10 cellular contexts compared by ENCODE assay signal in genomic region chr1:109786531-109787021, GRCh38. TPM values are rescaled to one million over a fixed set of nuclear protein-coding genes. Genes with fewer than 3 reads are reported as not detected.
DNase-seq lines count a peak whose midpoint lies in the region; ATAC-seq and TF ChIP-seq lines count a peak whose summit lies in the region.
"Had no signal": no experiment of that assay in that cellular context is flagged by ENCODE, and none has a peak within 500 bp of the region (broad histone marks: within the 10 kb centered on the region; RNA-seq: fewer than 3 reads in every experiment).

No MANE protein-coding gene starts in this region.

- no peak overlapping the region for H3K4me3 Mint-ChIP-seq in activated naive CD4-positive, alpha-beta T cell treated with anti-CD3 and anti-CD28 coated beads, Interleukin-2, amount 10 ng/mL, durations not matched to agents 7 days and 5 days
- H3K4me3 Mint-ChIP-seq: brain had no signal

- no peaks in the 10 kb centered on the region for H4K20me1 ChIP-seq in hepatocyte (ENCODE audit: insufficient read depth, poor library complexity, severe bottlenecking)

- H3K9me3 ChIP-seq in hepatocyte (ENCODE audit: low read depth) (no peaks in the 10 kb centered on the region), suprapubic skin (no peaks in the 10 kb centered on the region)

- TF ChIP-seq EP300 in suprapubic skin (IDR thresholded peaks at IDR 0.05): no peak

- H3K36me3 Mint-ChIP-seq in activated naive CD4-positive, alpha-beta T cell treated with anti-CD3 and anti-CD28 coated beads, Interleukin-2, amount 10 ng/mL, durations not matched to agents 7 days and 5 days: no peaks in the 10 kb centered on the region
- H3K36me3 Mint-ChIP-seq: brain had no signal

- TF ChIP-seq CTCF in RWPE1 (conservative IDR thresholded peaks at IDR 0.05; ENCODE audit: low read depth) (no peak), hepatocyte (IDR thresholded peaks at IDR 0.05; ENCODE audit: poor library complexity) (no peak), suprapubic skin (IDR thresholded peaks at IDR 0.05) (no peak)

- H3K79me2 ChIP-seq in hepatocyte: no peaks in the 10 kb centered on the region

- no peak overlapping the region for H3K4me2 ChIP-seq in hepatocyte

- POLR2A ChIA-PET in RWPE1 (lab: Yijun Ruan, JAX; ENCODE audit: low non-redundant PET): no interaction called here

- no peak overlapping the region for H3K27ac ChIP-seq in RWPE1
- H3K27ac ChIP-seq in hepatocyte: peak overlapping the region; percentile 43
- H3K27ac ChIP-seq in suprapubic skin: no peak overlapping the region

- H3K4me3 ChIP-seq in hepatocyte (no peak overlapping the region), suprapubic skin (no peak overlapping the region)

- H3K27me3 Mint-ChIP-seq in activated naive CD4-positive, alpha-beta T cell treated with anti-CD3 and anti-CD28 coated beads, Interleukin-2, amount 10 ng/mL, durations not matched to agents 7 days and 5 days: peaks cover 8% of the 10 kb centered on the region

- H3K4me1 ChIP-seq in hepatocyte (ENCODE audit: insufficient read depth): peaks cover 35% of the 10 kb centered on the region
- H3K4me1 ChIP-seq in suprapubic skin: peaks cover 27% of the 10 kb centered on the region

- no peak overlapping the region for H3K27ac Mint-ChIP-seq in activated naive CD4-positive, alpha-beta T cell treated with anti-CD3 and anti-CD28 coated beads, Interleukin-2, amount 10 ng/mL, durations not matched to agents 7 days and 5 days

- H3K36me3 ChIP-seq in hepatocyte (replicated peaks; ENCODE audit: insufficient read depth, low read depth) (no peaks in the 10 kb centered on the region), suprapubic skin (no peaks in the 10 kb centered on the region)

- CTCF ChIA-PET in activated naive CD4-positive, alpha-beta T cell treated with anti-CD3 and anti-CD28 coated beads, Interleukin-2, amount 10 ng/mL, durations not matched to agents 7 days and 5 days (lab: Charles Lee): interaction anchor here (1.1 to 5.3 kb wide), 6 partner anchors 9 to 198 kb away, joined by 4 to 42 read pairs (median 7); partner anchors contain the start of gene AHCYL1
- CTCF ChIA-PET in RWPE1 (lab: Yijun Ruan, JAX): interaction anchor here (1.5 kb wide), 1 partner anchor 198 kb away, joined by 3 read pairs; the partner anchor contains the start of gene AHCYL1

- H3K27me3 ChIP-seq in hepatocyte (no peaks in the 10 kb centered on the region), suprapubic skin (no peaks in the 10 kb centered on the region)

- no peaks in the 10 kb centered on the region for H3K9me2 ChIP-seq in hepatocyte (replicated peaks; ENCODE audit: insufficient read depth)

- ATAC-seq in GM19351 (IDR thresholded peaks at IDR 0.05; ENCODE audit: unreplicated experiment) (no peak), GM21723 (IDR thresholded peaks at IDR 0.05; ENCODE audit: unreplicated experiment) (no peak), GM18861 (IDR thresholded peaks at IDR 0.05; ENCODE audit: unreplicated experiment) (no peak)

- WGBS in hepatocyte (ENCODE audit: low lambda C conversion rate, missing lambda C conversion rate): 64% methylated on average over 6 of the region's 6 CpGs
- 49% methylated on average over 4 of the region's 6 CpGs for WGBS in suprapubic skin

- DNase-seq in activated naive CD4-positive, alpha-beta T cell treated with anti-CD3 and anti-CD28 coated beads, Interleukin-2, amount 50 U/mL, for 16 hours: peak; percentile 3
- DNase-seq in activated naive CD4-positive, alpha-beta T cell treated with anti-CD3 and anti-CD28 coated beads, Interleukin-2, amount 10 ng/mL, durations not matched to agents 7 days and 5 days: no peak
- DNase-seq in RWPE1 (ENCODE audit: low spot score): peak; percentile 55
- peak; percentile 57 for DNase-seq in hepatocyte (ENCODE audit: low spot score)
- peak; percentile 53 to 55 for DNase-seq in suprapubic skin (ENCODE audit: low spot score in 2 of 2)
- DNase-seq: NK-92 treated with Interleukin-12 subunit alpha and Interleukin-12 subunit beta, amount 100 ng/mL, for 24 hours had no signal

- TF ChIP-seq POLR2A in suprapubic skin (IDR thresholded peaks at IDR 0.05): no peak

- H3K4me1 Mint-ChIP-seq in activated naive CD4-positive, alpha-beta T cell treated with anti-CD3 and anti-CD28 coated beads, Interleukin-2, amount 10 ng/mL, durations not matched to agents 7 days and 5 days: peaks cover 47% of the 10 kb centered on the region

- no peak overlapping the region for H2AFZ ChIP-seq in hepatocyte

- no peaks in the 10 kb centered on the region for H3K9me3 Mint-ChIP-seq in activated naive CD4-positive, alpha-beta T cell treated with anti-CD3 and anti-CD28 coated beads, Interleukin-2, amount 10 ng/mL, durations not matched to agents 7 days and 5 days

RNA-seq across cellular contexts. Expression of gene EPS8L3, which starts 22.9 kb away (rescaled TPM):
- total RNA-seq in hepatocyte: 40.2 and 48.1 TPM in 2 replicates
- polyA plus RNA-seq in hepatocyte: 97.3 and 105 TPM in 2 replicates
- total RNA-seq in suprapubic skin: not detected

RNA-seq across cellular contexts. Expression of gene GSTM3, which starts 45.7 kb away (rescaled TPM):
- total RNA-seq in hepatocyte (297 and 337 TPM in 2 replicates), suprapubic skin (100 to 1,000 TPM in 2 of 4 donors, 10 to 100 TPM in 2; 65.9 to 288 (median 114) TPM)
- 905 and 962 TPM in 2 replicates for polyA plus RNA-seq in hepatocyte

Comparison
In these comparisons a context has a peak if more than half of its experiments do, and no peak if none do; other contexts are left out.
1. RNA of gene EPS8L3, which starts 22.9 kb away (total RNA-seq): 40.2 to 48.1 TPM in hepatocyte; not detected in suprapubic skin; every median in the first group is over 10 times any median in the second.